In genomic region chr16:18591908-18592307, GRCh38 we compare ENCODE assay signal across 8 cellular contexts. TPM values are rescaled to one million over a fixed set of nuclear protein-coding genes. Genes with fewer than 3 reads are reported as not detected.
DNase-seq lines count a peak whose midpoint lies in the region; ATAC-seq and TF ChIP-seq lines count a peak whose summit lies in the region.
"Not testable (repeated sequence)": the region's sequence is repeated elsewhere in the genome, so short reads cannot be mapped to it uniquely, and the experiment has no call there.

No MANE protein-coding gene starts in this region.

- H3K27ac ChIP-seq in lung (ENCODE audit: low read depth in 1 of 2, low read length in 1 of 2): not testable (repeated sequence)

- not testable (repeated sequence) for H2AFZ ChIP-seq in Loucy (ENCODE audit: low read length)

- not testable (repeated sequence) for H3K4me1 ChIP-seq in Loucy (ENCODE audit: insufficient read depth, low read length, poor library complexity, severe bottlenecking); adipocyte (ENCODE audit: control insufficient read depth, insufficient read depth, low read length); lung (ENCODE audit: control insufficient read depth in 2 of 2, insufficient read depth in 2 of 2, low read length in 2 of 2)

- WGBS in lung, 2 donors: 70 to 83% methylated on average over 4 of the region's 4 CpGs

- TF ChIP-seq CTCF in GM12864 (IDR thresholded peaks at IDR 0.05; ENCODE audit: low read depth, low read length, missing control alignments): peak; percentile 15
- TF ChIP-seq CTCF in Loucy (conservative IDR thresholded peaks at IDR 0.05; ENCODE audit: low read length): peak; percentile 41
- peak; percentile 21 for TF ChIP-seq CTCF in fibroblast of mammary gland (conservative IDR thresholded peaks at IDR 0.05; ENCODE audit: control insufficient read depth, insufficient read depth, low read depth, low read length)
- not testable (repeated sequence) for TF ChIP-seq CTCF in lung (IDR thresholded peaks at IDR 0.05; ENCODE audit: control extremely low read depth, extremely low read depth)

- not testable (repeated sequence) for ATAC-seq in lung (ENCODE audit: insufficient read depth, low FRiP score)

- not testable (repeated sequence) for H4K20me1 ChIP-seq in Loucy (ENCODE audit: insufficient read depth, low read length, poor library complexity, severe bottlenecking)

- H3K4me2 ChIP-seq in Loucy (ENCODE audit: low read depth, low read length, poor library complexity, severe bottlenecking): not testable (repeated sequence)

- H3F3A ChIP-seq in Loucy (ENCODE audit: low read depth): not testable (repeated sequence)

- not testable (repeated sequence) for H3K36me3 ChIP-seq in Loucy (ENCODE audit: insufficient read depth, low read length); adipocyte (ENCODE audit: control insufficient read depth, insufficient read depth, low read length, severe bottlenecking); lung (ENCODE audit: control insufficient read depth in 2 of 2, insufficient read depth in 2 of 2, low read length in 2 of 2)

- not testable (repeated sequence) for H3K9ac ChIP-seq in Loucy (ENCODE audit: low read depth, low read length, poor library complexity, severe bottlenecking); adipocyte (ENCODE audit: low read length)

- DNase-seq in A172 (ENCODE audit: low spot score): peak; percentile 51
- not testable (repeated sequence) for DNase-seq in GM12864 (ENCODE audit: low read depth)
- DNase-seq in NCI-H748 (lab: John Stamatoyannopoulos, UW; ENCODE audit: unreplicated experiment): peak; percentile 40
- DNase-seq in SW 1271 (lab: John Stamatoyannopoulos, UW): peak; percentile 8 to 11
- DNase-seq in adipocyte (ENCODE audit: low read depth): peak; percentile 7
- peak; percentile 60 for DNase-seq in fibroblast of mammary gland (ENCODE audit: low read depth)
- peak; percentile 34 for DNase-seq in lung (ENCODE audit: low spot score)

- not testable (repeated sequence) for H3K9me3 ChIP-seq in Loucy (ENCODE audit: insufficient read depth, low read depth, low read length); adipocyte (ENCODE audit: control insufficient read depth, low read length); lung (ENCODE audit: control insufficient read depth in 2 of 2, insufficient read depth in 1 of 2, low read length in 1 of 2)

- H3K79me2 ChIP-seq in Loucy (ENCODE audit: insufficient read depth, low read length): not testable (repeated sequence)

- H3K9me2 ChIP-seq in Loucy (replicated peaks; ENCODE audit: low read depth, low read length): not testable (repeated sequence)

- H3K4me3 ChIP-seq in GM12864 (ENCODE audit: low read depth, low read length); Loucy (ENCODE audit: low read length, poor library complexity, severe bottlenecking); adipocyte (ENCODE audit: low read length); fibroblast of mammary gland (ENCODE audit: control insufficient read depth, low read depth, low read length); lung: not testable (repeated sequence)

- H3K27me3 ChIP-seq in Loucy (ENCODE audit: insufficient read depth, low read length, poor library complexity, severe bottlenecking); adipocyte (replicated peaks; ENCODE audit: control insufficient read depth, insufficient read depth, low read length); lung (ENCODE audit: control insufficient read depth, insufficient read depth): not testable (repeated sequence)

RNA-seq across cellular contexts. Expression of gene NOMO2, which starts 30.0 kb away (rescaled TPM):
- 80.7 and 106 TPM in 2 replicates for total RNA-seq in A172 (2014; rRNA removed; shearing (Covaris generic))
- total RNA-seq in lung: 100 to 1,000 TPM in 1 of 2 donors, 10 to 100 TPM in 1; 58.8 to 123 TPM
- 10 to 100 TPM; 84.0 to 92.7 TPM for polyA plus RNA-seq in lung
